ENCODE assay signal across 8 cellular contexts in genomic region chr13:73715114-73715909, GRCh38.
A peak's percentile ranks its signal among the peaks of the same experiment; 100 is the strongest.
DNase-seq lines count a peak whose midpoint lies in the region; ATAC-seq and TF ChIP-seq lines count a peak whose summit lies in the region.

No MANE protein-coding gene starts in this region.

- H3K9me3 ChIP-seq in OCI-LY7 (ENCODE audit: low read length) = no peaks in the 10 kb centered on the region
- H3K9me3 ChIP-seq in prostate gland = no peaks in the 10 kb centered on the region

- DNase-seq in GM10266 (ENCODE audit: extremely low spot score) (peak; percentile 29), left kidney (ENCODE audit: low read depth, low spot score) (peak; percentile 16), OCI-LY7 (ENCODE audit: low spot score) (no peak), NCI-H2081 (lab: John Stamatoyannopoulos, UW) (no peak), coronary artery (ENCODE audit: low spot score) (no peak), prostate gland (ENCODE audit: low spot score) (no peak)
- peak; percentile 68 for DNase-seq in activated CD4-positive, alpha-beta T cell treated with anti-CD3 and anti-CD28 coated beads for 36 hours

- H3K4me1 ChIP-seq in OCI-LY7 (ENCODE audit: insufficient read depth, low read length, poor library complexity, severe bottlenecking) (no peaks in the 10 kb centered on the region), prostate gland (replicated peaks) (no peaks in the 10 kb centered on the region)

- no peak overlapping the region for H2AFZ ChIP-seq in OCI-LY7 (ENCODE audit: low read length)

- CTCF ChIA-PET in activated CD4-positive, alpha-beta T cell treated with anti-CD3 and anti-CD28 coated beads for 36 hours (lab: Charles Lee) = interaction anchor here (0.7 to 2.0 kb wide), 4 partner anchors 13 to 845 kb away, joined by 3 to 12 read pairs (median 4); no protein-coding TSS in a partner anchor
- CTCF ChIA-PET in OCI-LY7 (lab: Charles Lee; ENCODE audit: unreplicated experiment) = no interaction called here

- peaks cover 53% of the 10 kb centered on the region for H3K4me1 Mint-ChIP-seq in activated CD4-positive, alpha-beta T cell treated with anti-CD3 and anti-CD28 coated beads for 36 hours

- TF ChIP-seq POLR2A in prostate gland (IDR thresholded peaks at IDR 0.05) = no peak

- peaks cover 41% of the 10 kb centered on the region for H3K36me3 Mint-ChIP-seq in activated CD4-positive, alpha-beta T cell treated with anti-CD3 and anti-CD28 coated beads for 36 hours (ENCODE audit: low read depth)

- no peaks in the 10 kb centered on the region for H3K27me3 Mint-ChIP-seq in activated CD4-positive, alpha-beta T cell treated with anti-CD3 and anti-CD28 coated beads for 36 hours

- peaks cover 23% of the 10 kb centered on the region for H3K36me3 ChIP-seq in OCI-LY7 (ENCODE audit: insufficient read depth, low read length)
- H3K36me3 ChIP-seq in prostate gland = no peaks in the 10 kb centered on the region

- H4K20me1 ChIP-seq in OCI-LY7 (ENCODE audit: insufficient read depth, low read length) = no peaks in the 10 kb centered on the region; the same call in 1 of the 2 replicates

- BruUV-seq in OCI-LY7 (replicated peaks; lab: Mats Ljungman, UMichigan) = no TSS peak

- H3K27ac ChIP-seq in OCI-LY7 (ENCODE audit: low read depth, low read length, poor library complexity, severe bottlenecking) (no peak overlapping the region), coronary artery (no peak overlapping the region), prostate gland (no peak overlapping the region)

- peak; percentile 69 for ATAC-seq in HG02759 (IDR thresholded peaks at IDR 0.05; ENCODE audit: unreplicated experiment)
- ATAC-seq in activated CD4-positive, alpha-beta T cell treated with anti-CD3 and anti-CD28 coated beads for 36 hours = peak; percentile 85

- intact Hi-C loops in activated CD4-positive, alpha-beta T cell treated with anti-CD3 and anti-CD28 coated beads for 36 hours (cut with DNase I, micrococcal nuclease) = loop anchor here (1.0 to 10.0 kb wide), 12 partner anchors 13 to 1652 kb away; partner anchors contain the start of genes DIS3 (in 1 of the 2) and PIBF1 (in 1 of the 2)
- intact Hi-C loops in OCI-LY7 (cut with micrococcal nuclease; ENCODE audit: unreplicated experiment) (no loop called here), prostate gland (cut with DNase I) (no loop called here)

- no peaks in the 10 kb centered on the region for H3K79me2 ChIP-seq in OCI-LY7 (ENCODE audit: insufficient read depth, low read depth, low read length)

- H3K27ac Mint-ChIP-seq in activated CD4-positive, alpha-beta T cell treated with anti-CD3 and anti-CD28 coated beads for 36 hours = peak overlapping the region; percentile 83

- H3K4me2 ChIP-seq in OCI-LY7 (ENCODE audit: low read length) = no peak overlapping the region

- WGBS in prostate gland = 96% methylated on average over 15 of the region's 15 CpGs

- TF ChIP-seq CTCF in GM10266 (IDR thresholded peaks at IDR 0.05; ENCODE audit: control insufficient read depth, insufficient read depth, low read depth, missing control alignments) (no peak), OCI-LY7 (conservative IDR thresholded peaks at IDR 0.05; ENCODE audit: low read length) (no peak), coronary artery (IDR thresholded peaks at IDR 0.05) (no peak), prostate gland (IDR thresholded peaks at IDR 0.05) (no peak)

- no peak overlapping the region for H3K4me3 ChIP-seq in OCI-LY7 (ENCODE audit: low read depth, low read length, poor library complexity, severe bottlenecking)
- H3K4me3 ChIP-seq in coronary artery = no peak overlapping the region
- no peak overlapping the region for H3K4me3 ChIP-seq in prostate gland

- H3K4me3 Mint-ChIP-seq in activated CD4-positive, alpha-beta T cell treated with anti-CD3 and anti-CD28 coated beads for 36 hours = peak overlapping the region; percentile 50

- no peaks in the 10 kb centered on the region for H3K27me3 ChIP-seq in prostate gland (replicated peaks; ENCODE audit: insufficient read depth)

- H3K9me2 ChIP-seq in OCI-LY7 (ENCODE audit: insufficient read depth, low read length) = no peaks in the 10 kb centered on the region

- POLR2A ChIA-PET in activated CD4-positive, alpha-beta T cell treated with anti-CD3 and anti-CD28 coated beads for 36 hours (lab: Charles Lee) = interaction anchor here (2.5 kb wide), 1 partner anchor 13 kb away, joined by 10 read pairs; no protein-coding TSS in a partner anchor
- POLR2A ChIA-PET in OCI-LY7 (lab: Charles Lee) = interaction anchor here (0.6 to 1.4 kb wide), 2 partner anchors 12 to 376 kb away, joined by 3 to 7 read pairs; no protein-coding TSS in a partner anchor

- no peaks in the 10 kb centered on the region for H3K9me3 Mint-ChIP-seq in activated CD4-positive, alpha-beta T cell treated with anti-CD3 and anti-CD28 coated beads for 36 hours (ENCODE audit: low read depth)

Comparison
In these comparisons a context has a peak if more than half of its experiments do, and no peak if none do; other contexts are left out.
1. DNase-seq: peak in GM10266 (single experiment), activated CD4-positive, alpha-beta T cell treated with anti-CD3 and anti-CD28 coated beads for 36 hours (single experiment) and left kidney (single experiment); none in OCI-LY7 (single experiment), NCI-H2081 (0 of 2), coronary artery (single experiment) and prostate gland (single experiment).
2. intact Hi-C loops: an anchor here in activated CD4-positive, alpha-beta T cell treated with anti-CD3 and anti-CD28 coated beads for 36 hours (1.0 to 10.0 kb wide); none called in OCI-LY7 and prostate gland.